In genomic region chr3:41701196-41701698, GRCh38 we compare ENCODE assay signal across 21 cellular contexts.
A peak's percentile ranks its signal among the peaks of the same experiment; 100 is the strongest.
DNase-seq lines count a peak whose midpoint lies in the region; ATAC-seq, FAIRE-seq and TF ChIP-seq lines count a peak whose summit lies in the region.
"Had no signal": no experiment of that assay in that cellular context is flagged by ENCODE, and none has a peak within 500 bp of the region (broad histone marks: within the 10 kb centered on the region; RNA-seq: fewer than 3 reads in every experiment).

No MANE protein-coding gene starts in this region.

- no peak overlapping the region for H3K27ac ChIP-seq in A549
- H3K27ac ChIP-seq in KMS-11, result peak overlapping the region; percentile 7; the same call in 1 of the 2 replicates
- no peak overlapping the region for H3K27ac ChIP-seq in vagina
- H3K27ac ChIP-seq in WERI-Rb-1, result no peak overlapping the region
- H3K27ac ChIP-seq: HL-60 had no signal

- ATAC-seq in A549 (no peak), GM18870 (IDR thresholded peaks at IDR 0.05; ENCODE audit: unreplicated experiment) (no peak), GM19395 (IDR thresholded peaks at IDR 0.05; ENCODE audit: unreplicated experiment) (no peak)
- ATAC-seq: GM23338, Right ventricle myocardium inferior had no signal

- H3K36me3 ChIP-seq in KMS-11 (ENCODE audit: insufficient read depth), result no peaks in the 10 kb centered on the region
- no peaks in the 10 kb centered on the region for H3K36me3 ChIP-seq in vagina
- no peaks in the 10 kb centered on the region for H3K36me3 ChIP-seq in WERI-Rb-1
- H3K36me3 ChIP-seq: BE2C, HAP-1 had no signal

- no peak overlapping the region for H3K4me2 ChIP-seq in A549
- H3K4me2 ChIP-seq in KMS-11, result peak overlapping the region; percentile 47
- H3K4me2 ChIP-seq: GM23338 had no signal

- no peaks in the 10 kb centered on the region for H3K27me3 ChIP-seq in KMS-11 (ENCODE audit: insufficient read depth, low read depth)
- no peaks in the 10 kb centered on the region for H3K27me3 ChIP-seq in vagina
- no peaks in the 10 kb centered on the region for H3K27me3 ChIP-seq in WERI-Rb-1 (ENCODE audit: insufficient read depth, low read depth, severe bottlenecking)
- H3K27me3 ChIP-seq: BE2C had no signal

- H2AFZ ChIP-seq in KMS-11 (ENCODE audit: low read depth), result no peak overlapping the region; the same call in 1 of the 2 replicates
- H2AFZ ChIP-seq: GM23338 had no signal

- TF ChIP-seq EP300 in A549 (IDR thresholded peaks at IDR 0.05), result no peak

- TF ChIP-seq POLR2A in A549 (IDR thresholded peaks at IDR 0.05; ENCODE audit: low read length), result no peak
- no peak for TF ChIP-seq POLR2A in vagina (IDR thresholded peaks at IDR 0.05)

- H3K79me2 ChIP-seq in KMS-11 (ENCODE audit: insufficient read depth, low read depth), result no peaks in the 10 kb centered on the region

- TF ChIP-seq RAD21 in A549 (conservative IDR thresholded peaks at IDR 0.05 in 1 of 2, IDR thresholded peaks at IDR 0.05 in 1 of 2), result no peak

- H3K9me3 ChIP-seq in A549, result no peaks in the 10 kb centered on the region
- no peaks in the 10 kb centered on the region for H3K9me3 ChIP-seq in vagina
- no peaks in the 10 kb centered on the region for H3K9me3 ChIP-seq in WERI-Rb-1 (ENCODE audit: severe bottlenecking)
- H3K9me3 ChIP-seq: BE2C, HAP-1 had no signal

- POLR2A ChIA-PET in A549 (lab: Yijun Ruan, JAX), result no interaction called here

- TF ChIP-seq CTCF in A549 (IDR thresholded peaks at IDR 0.05) (no peak), KMS-11 (conservative IDR thresholded peaks at IDR 0.05; ENCODE audit: low read depth, low read length) (no peak), cardiac fibroblast (IDR thresholded peaks at IDR 0.05; ENCODE audit: low read depth, low read length) (no peak), fibroblast of mammary gland (conservative IDR thresholded peaks at IDR 0.05; ENCODE audit: control insufficient read depth, insufficient read depth, low read depth, low read length) (no peak), vagina (IDR thresholded peaks at IDR 0.05) (no peak), WERI-Rb-1 (IDR thresholded peaks at IDR 0.05; ENCODE audit: low read depth, low read length) (no peak)

- H3K4me3 ChIP-seq in A549, result no peak overlapping the region
- no peak overlapping the region for H3K4me3 ChIP-seq in KMS-11 (IDR thresholded peaks at IDR 0.05; ENCODE audit: insufficient read depth, low read depth, low read length)
- H3K4me3 ChIP-seq in cardiac fibroblast (replicated peaks in 1 of 2; ENCODE audit: low read depth in 2 of 2, low read length in 2 of 2), result no peak overlapping the region
- no peak overlapping the region for H3K4me3 ChIP-seq in fibroblast of mammary gland (ENCODE audit: control insufficient read depth, low read depth, low read length)
- H3K4me3 ChIP-seq in vagina, result no peak overlapping the region
- H3K4me3 ChIP-seq in WERI-Rb-1 (ENCODE audit: low read depth, low read length), result no peak overlapping the region
- H3K4me3 ChIP-seq: GM23338, HAP-1 had no signal

- no peak overlapping the region for H3K9ac ChIP-seq in KMS-11

- no peaks in the 10 kb centered on the region for H4K20me1 ChIP-seq in KMS-11 (ENCODE audit: insufficient read depth)

- intact Hi-C loops in vagina (cut with DNase I), result no loop called here

- 71% methylated on average over 1 of the region's 1 CpG for WGBS in A549 (ENCODE audit: missing lambda C conversion rate)

- no peak for DNase-seq in A549 (ENCODE audit: low read depth in 1 of 2, low spot score in 1 of 2)
- peak; percentile 13 to 60 for DNase-seq in cardiac fibroblast (ENCODE audit: low read depth in 2 of 2)
- peak; percentile 52 for DNase-seq in fibroblast of mammary gland (ENCODE audit: low read depth)
- no peak for DNase-seq in vagina (ENCODE audit: extremely low spot score in 2 of 2)
- DNase-seq in WERI-Rb-1, result no peak
- DNase-seq: BE2C; CD4-positive, CD25-positive, alpha-beta regulatory T cell; COR-L47; DMS79; NCI-H1694 treated with DMSO at 0.1 percent for 48 hours; NCI-H2081 treated with DMSO at 0.1 percent for 48 hours; NCI-H446 treated with DMSO at 0.1 percent for 48 hours; NCI-H526 treated with DMSO at 0.1 percent for 48 hours; OCI-M1 had no signal

- CTCF ChIA-PET in A549 (lab: Yijun Ruan, JAX), result no interaction called here

- H3K4me1 ChIP-seq in A549 (0 out of 3 replicates have a peak, but pooled peaks cover 4% of the 10 kb centered on the region), KMS-11 (ENCODE audit: low read depth, poor library complexity, severe bottlenecking) (peaks cover 21% of the 10 kb centered on the region), vagina (no peaks in the 10 kb centered on the region)
- H3K4me1 ChIP-seq: BE2C, HAP-1 had no signal

- no peak for FAIRE-seq in A549 (lab: Jason Lieb, UNC)

TF ChIP-seq in A549, 52 proteins besides CTCF, POLR2A, EP300 and RAD21:
- TF ChIP-seq PHF8 (IDR thresholded peaks at IDR 0.05; ENCODE audit: borderline replicate concordance, low read depth) (no peak), MAFK (IDR thresholded peaks at IDR 0.05; ENCODE audit: partially characterized antibody) (peak; percentile 15)

Comparison
In these comparisons a context has a peak if more than half of its experiments do, and no peak if none do; other contexts are left out.
1. DNase-seq: peak in cardiac fibroblast (2 of 2) and fibroblast of mammary gland (single experiment); none in A549 (0 of 2), vagina (0 of 2) and WERI-Rb-1 (single experiment).